Comparison of ENCODE assay signal across 8 cellular contexts in genomic region chr2:42513252-42513918, GRCh38. TPM values are rescaled to one million over a fixed set of nuclear protein-coding genes. Genes with fewer than 3 reads are reported as not detected.
DNase-seq lines count a peak whose midpoint lies in the region; ATAC-seq, FAIRE-seq and TF ChIP-seq lines count a peak whose summit lies in the region.

No MANE protein-coding gene starts in this region.

- TF ChIP-seq CTCF in AG09309 (IDR thresholded peaks at IDR 0.05; ENCODE audit: control insufficient read depth, insufficient read depth, low read depth, low read length, missing control alignments): peak; percentile 79
- TF ChIP-seq CTCF in OCI-LY1 (IDR thresholded peaks at IDR 0.05; ENCODE audit: low read length): peak; percentile 69
- peak; percentile 82 for TF ChIP-seq CTCF in epithelial cell of proximal tubule (conservative IDR thresholded peaks at IDR 0.05; ENCODE audit: low read depth, low read length)
- TF ChIP-seq CTCF in nephron (IDR thresholded peaks at IDR 0.05; ENCODE audit: unreplicated experiment in 3 of 3): peak; percentile 20 to 42 (median 32)

- peaks cover 8% of the 10 kb centered on the region for H3K4me1 ChIP-seq in OCI-LY1 (ENCODE audit: insufficient read depth, low read length, severe bottlenecking)

- peak; percentile 18 for DNase-seq in AG09309 (ENCODE audit: low read depth)
- DNase-seq in GM12892 (ENCODE audit: insufficient read length): peak; percentile 34
- DNase-seq in epithelial cell of proximal tubule (ENCODE audit: low read depth): no peak
- DNase-seq in activated CD4-positive, alpha-beta memory T cell treated with anti-CD3 and anti-CD28 coated beads for 36 hours: no peak
- DNase-seq in activated CD8-positive, alpha-beta memory T cell treated with anti-CD3 and anti-CD28 coated beads, Interleukin-2, amount 50 U/mL, for 48 hours: no peak

- no peak overlapping the region for H3K4me3 Mint-ChIP-seq in nephron
- H3K4me3 Mint-ChIP-seq in activated CD4-positive, alpha-beta memory T cell treated with anti-CD3 and anti-CD28 coated beads for 36 hours: no peak overlapping the region

- CTCF ChIA-PET in activated CD4-positive, alpha-beta memory T cell treated with anti-CD3 and anti-CD28 coated beads for 36 hours (lab: Charles Lee): interaction anchor here (2.7 kb wide), 1 partner anchor 150 kb away, joined by 11 read pairs; no protein-coding TSS in a partner anchor

- no peak for ATAC-seq in GM21737 (IDR thresholded peaks at IDR 0.05; ENCODE audit: unreplicated experiment)

- H3K4me2 ChIP-seq in OCI-LY1 (ENCODE audit: low read length): no peak overlapping the region

- no peaks in the 10 kb centered on the region for H3K9me2 ChIP-seq in OCI-LY1 (ENCODE audit: low read depth, low read length)

- intact Hi-C loops in activated CD4-positive, alpha-beta memory T cell treated with anti-CD3 and anti-CD28 coated beads for 36 hours (cut with micrococcal nuclease): loop anchor here (1.0 kb wide), 1 partner anchor 150 kb away; no protein-coding TSS in a partner anchor

- H3K4me3 ChIP-seq in AG09309 (ENCODE audit: control insufficient read depth, low read depth, low read length): no peak overlapping the region
- no peak overlapping the region for H3K4me3 ChIP-seq in OCI-LY1 (ENCODE audit: low read depth, low read length, poor library complexity, severe bottlenecking)
- no peak overlapping the region for H3K4me3 ChIP-seq in epithelial cell of proximal tubule (ENCODE audit: low read depth, low read length)

- peak; percentile 65 for FAIRE-seq in GM12892 (lab: Jason Lieb, UNC)

- no peaks in the 10 kb centered on the region for H3K79me2 ChIP-seq in OCI-LY1 (ENCODE audit: insufficient read depth, low read length)

- H3K27me3 Mint-ChIP-seq in nephron (ENCODE audit: low read depth): peaks cover 3% of the 10 kb centered on the region
- H3K27me3 Mint-ChIP-seq in activated CD4-positive, alpha-beta memory T cell treated with anti-CD3 and anti-CD28 coated beads for 36 hours: peaks cover 2% of the 10 kb centered on the region

- H3K27ac Mint-ChIP-seq in nephron: no peak overlapping the region
- H3K27ac Mint-ChIP-seq in activated CD4-positive, alpha-beta memory T cell treated with anti-CD3 and anti-CD28 coated beads for 36 hours: no peak overlapping the region

- no peaks in the 10 kb centered on the region for H3F3A ChIP-seq in OCI-LY1 (ENCODE audit: insufficient read depth, low read length)

- H3K36me3 Mint-ChIP-seq in nephron (ENCODE audit: low read depth): no peaks in the 10 kb centered on the region
- H3K36me3 Mint-ChIP-seq in activated CD4-positive, alpha-beta memory T cell treated with anti-CD3 and anti-CD28 coated beads for 36 hours: no peaks in the 10 kb centered on the region

- no peaks in the 10 kb centered on the region for H3K9me3 Mint-ChIP-seq in nephron
- no peaks in the 10 kb centered on the region for H3K9me3 Mint-ChIP-seq in activated CD4-positive, alpha-beta memory T cell treated with anti-CD3 and anti-CD28 coated beads for 36 hours

- H3K9ac ChIP-seq in OCI-LY1 (ENCODE audit: low read length): no peak overlapping the region

- no peaks in the 10 kb centered on the region for H3K36me3 ChIP-seq in OCI-LY1 (ENCODE audit: insufficient read depth, low read length)

- no peaks in the 10 kb centered on the region for H3K27me3 ChIP-seq in OCI-LY1 (ENCODE audit: insufficient read depth, low read length)

- no peaks in the 10 kb centered on the region for H3K9me3 ChIP-seq in OCI-LY1 (ENCODE audit: low read length)

- no peaks in the 10 kb centered on the region for H4K20me1 ChIP-seq in OCI-LY1 (ENCODE audit: insufficient read depth, low read length)

- TF ChIP-seq POLR2A in GM12892 (IDR thresholded peaks at IDR 0.05; ENCODE audit: low read depth, low read length): no peak

- POLR2A ChIA-PET in activated CD4-positive, alpha-beta memory T cell treated with anti-CD3 and anti-CD28 coated beads for 36 hours (lab: Charles Lee): no interaction called here

- no peak overlapping the region for H3K27ac ChIP-seq in OCI-LY1 (ENCODE audit: low read depth, low read length, poor library complexity, severe bottlenecking)

- H2AFZ ChIP-seq in OCI-LY1 (ENCODE audit: low read length): no peak overlapping the region

- peaks cover 23% of the 10 kb centered on the region for H3K4me1 Mint-ChIP-seq in nephron
- H3K4me1 Mint-ChIP-seq in activated CD4-positive, alpha-beta memory T cell treated with anti-CD3 and anti-CD28 coated beads for 36 hours (ENCODE audit: low read depth): peaks cover 7% of the 10 kb centered on the region

RNA-seq across cellular contexts. Expression of gene KCNG3, which starts 19.6 kb away (rescaled TPM):
- 0.06 TPM for polyA plus RNA-seq in GM12892 (2012; ENCODE audit: missing spikeins)
- not detected in 2 replicates for total RNA-seq in epithelial cell of proximal tubule
- total RNA-seq in activated CD4-positive, alpha-beta memory T cell treated with anti-CD3 and anti-CD28 coated beads for 36 hours: not detected

RNA-seq across cellular contexts. Expression of gene MTA3, which starts 55.0 kb away (rescaled TPM):
- polyA plus RNA-seq in GM12892 (2012; ENCODE audit: missing spikeins): 38.1 TPM
- 17.8 and 20.6 TPM in 2 replicates for total RNA-seq in epithelial cell of proximal tubule
- 10 to 100 TPM; 25.1 to 29.7 TPM for total RNA-seq in activated CD4-positive, alpha-beta memory T cell treated with anti-CD3 and anti-CD28 coated beads for 36 hours

Comparison
In these comparisons a context has a peak if more than half of its experiments do, and no peak if none do; other contexts are left out.
1. DNase-seq: peak in AG09309 (single experiment) and GM12892 (single experiment); none in epithelial cell of proximal tubule (single experiment), activated CD4-positive, alpha-beta memory T cell treated with anti-CD3 and anti-CD28 coated beads for 36 hours (single experiment) and activated CD8-positive, alpha-beta memory T cell treated with anti-CD3 and anti-CD28 coated beads, Interleukin-2, amount 50 U/mL, for 48 hours (single experiment).
2. CTCF ChIP-seq: peak in every context shown above with its lines; median percentile 82 in epithelial cell of proximal tubule; 79 in AG09309; 69 in OCI-LY1; 32 in nephron.